10 cellular contexts compared by ENCODE assay signal in genomic region chr2:241312082-241312481, GRCh38. TPM values are rescaled to one million over a fixed set of nuclear protein-coding genes. Genes with fewer than 3 reads are reported as not detected.
DNase-seq lines count a peak whose midpoint lies in the region; ATAC-seq, FAIRE-seq and TF ChIP-seq lines count a peak whose summit lies in the region.
"Had no signal": no experiment of that assay in that cellular context is flagged by ENCODE, and none has a peak within 500 bp of the region (broad histone marks: within the 10 kb centered on the region; RNA-seq: fewer than 3 reads in every experiment).

No MANE protein-coding gene starts in this region.

- no peak for ATAC-seq in left lung
- ATAC-seq: esophagus mucosa; stimulated activated naive B cell treated with anti-CD40 and anti-IgM and Interleukin-4, amounts not matched to agents 10 μg/mL and 1 μg/mL and 100 μg/mL, for 72 hours had no signal

- no peaks in the 10 kb centered on the region for H3K9me3 ChIP-seq in left lung
- H3K9me3 ChIP-seq: ascending aorta had no signal

- H3K4me1 ChIP-seq in left lung, result peaks cover 5 to 70% of the 10 kb centered on the region in 2 donors

- no peak for FAIRE-seq in bronchial epithelial cell (lab: Jason Lieb, UNC)

- peaks cover 2% of the 10 kb centered on the region for H3K27me3 Mint-ChIP-seq in neural crest cell (ENCODE audit: low read depth)
- H3K27me3 Mint-ChIP-seq: stimulated activated naive B cell treated with anti-CD40 and anti-IgM and Interleukin-4, amounts not matched to agents 10 μg/mL and 1 μg/mL and 100 μg/mL, for 72 hours had no signal

- no peak overlapping the region for H3K27ac Mint-ChIP-seq in neural crest cell (ENCODE audit: unreplicated experiment)

- peak overlapping the region; percentile 52 for H3K4me3 Mint-ChIP-seq in neural crest cell

- H3K4me3 ChIP-seq in bronchial epithelial cell (ENCODE audit: low read depth, low read length) (no peak overlapping the region), left lung (no peak overlapping the region)
- H3K4me3 ChIP-seq: ascending aorta had no signal

- H3K9me3 Mint-ChIP-seq in neural crest cell, result no peaks in the 10 kb centered on the region
- H3K9me3 Mint-ChIP-seq: stimulated activated naive B cell treated with anti-CD40 and anti-IgM and Interleukin-4, amounts not matched to agents 10 μg/mL and 1 μg/mL and 100 μg/mL, for 72 hours had no signal

- no peaks in the 10 kb centered on the region for H3K27me3 ChIP-seq in bronchial epithelial cell (ENCODE audit: control insufficient read depth, insufficient read depth, low read length)
- no peaks in the 10 kb centered on the region for H3K27me3 ChIP-seq in left lung
- H3K27me3 ChIP-seq: ascending aorta had no signal

- peaks cover 2% of the 10 kb centered on the region for H3K36me3 Mint-ChIP-seq in neural crest cell (ENCODE audit: low read depth)

- intact Hi-C loops in left lung (cut with DNase I), result no loop called here

- H3K4me1 Mint-ChIP-seq in neural crest cell, result peaks cover 34% of the 10 kb centered on the region

- H3K27ac ChIP-seq in left lung, result no peak overlapping the region
- H3K27ac ChIP-seq: ascending aorta had no signal

- TF ChIP-seq CTCF in bronchial epithelial cell (IDR thresholded peaks at IDR 0.05; ENCODE audit: insufficient read depth, low read length, severe bottlenecking) (no peak), neural crest cell (conservative IDR thresholded peaks at IDR 0.05) (no peak), left lung (IDR thresholded peaks at IDR 0.05) (no peak)

- H3K36me3 ChIP-seq in bronchial epithelial cell (ENCODE audit: control insufficient read depth, insufficient read depth, low read length) (peaks cover 2% of the 10 kb centered on the region), left lung (no peaks in the 10 kb centered on the region)
- H3K36me3 ChIP-seq: ascending aorta had no signal

- DNase-seq in COLO829 (ENCODE audit: low spot score), result peak; percentile 31
- DNase-seq in HPDE6-E6E7 (ENCODE audit: extremely low spot score), result peak; percentile 76
- DNase-seq in bronchial epithelial cell (ENCODE audit: low read depth), result peak; percentile 92
- DNase-seq in neural crest cell (ENCODE audit: low read depth, low spot score), result no peak
- no peak for DNase-seq in HUDEP-2 (lab: John Stamatoyannopoulos, UW; ENCODE audit: unreplicated experiment in 76 of 76)
- DNase-seq in NCI-H345 (lab: John Stamatoyannopoulos, UW), result no peak
- DNase-seq in left lung, result no peak
- DNase-seq: stimulated activated naive B cell treated with anti-CD40 and anti-IgM and Interleukin-4, amounts not matched to agents 10 μg/mL and 1 μg/mL and 100 μg/mL, for 72 hours had no signal

RNA-seq across cellular contexts. Expression of gene HDLBP, which starts 3.4 kb away (rescaled TPM):
- total RNA-seq in bronchial epithelial cell (768 and 805 TPM in 2 replicates), neural crest cell (320 and 333 TPM in 2 replicates), left lung (100 to 1,000 TPM; 559 to 567 TPM)

RNA-seq across cellular contexts. Expression of gene SEPTIN2, which starts 3.6 kb away (rescaled TPM):
- total RNA-seq in bronchial epithelial cell (181 and 202 TPM in 2 replicates), neural crest cell (466 and 490 TPM in 2 replicates), left lung (100 to 1,000 TPM; 320 to 344 TPM)

RNA-seq across cellular contexts. Expression of gene FARP2, which starts 44.0 kb away (rescaled TPM):
- total RNA-seq in bronchial epithelial cell, result 25.0 and 35.8 TPM in 2 replicates
- total RNA-seq in neural crest cell, result 34.4 and 36.1 TPM in 2 replicates
- 10 to 100 TPM; 32.2 to 37.0 TPM for total RNA-seq in left lung

Comparison
In these comparisons a context has a peak if more than half of its experiments do, and no peak if none do; other contexts are left out.
1. DNase-seq: peak in COLO829 (single experiment), HPDE6-E6E7 (single experiment) and bronchial epithelial cell (single experiment); none in neural crest cell (single experiment), HUDEP-2 (0 of 76), NCI-H345 (single experiment) and left lung (0 of 2).